ENCODE assay signal across 8 cellular contexts in genomic region chr16:83215417-83216001, GRCh38.
DNase-seq lines count a peak whose midpoint lies in the region; ATAC-seq and TF ChIP-seq lines count a peak whose summit lies in the region.

No MANE protein-coding gene starts in this region.

- H3K4me3 Mint-ChIP-seq in stimulated activated naive B cell treated with anti-CD40 and anti-IgM and Interleukin-4, amounts not matched to agents 10 μg/mL and 1 μg/mL and 100 μg/mL, for 72 hours: no peak overlapping the region

- intact Hi-C loops in heart left ventricle (cut with DNase I): loop anchor here in 4 of 10 donors (10.0 kb wide), 5 partner anchors 229 to 951 kb away; no protein-coding TSS in a partner anchor
- intact Hi-C loops in cardiac septum (cut with DNase I): no loop called here
- intact Hi-C loops in OCI-LY7 (cut with micrococcal nuclease; ENCODE audit: unreplicated experiment): loop anchor here (1.0 to 5.0 kb wide), 3 partner anchors 78 to 953 kb away; no protein-coding TSS in a partner anchor

- TF ChIP-seq POLR2A in heart left ventricle (IDR thresholded peaks at IDR 0.05): no peak

- no peak overlapping the region for H3K27ac ChIP-seq in heart left ventricle
- H3K27ac ChIP-seq in OCI-LY7 (ENCODE audit: low read depth, low read length, poor library complexity, severe bottlenecking): no peak overlapping the region

- WGBS in heart left ventricle, 4 donors: 51 to 66% (median 54%) methylated on average over 9 of the region's 9 CpGs

- TF ChIP-seq CTCF in heart left ventricle (IDR thresholded peaks at IDR 0.05) (peak; percentile 32 to 59 (median 49)), OCI-LY7 (conservative IDR thresholded peaks at IDR 0.05; ENCODE audit: low read length) (peak; percentile 92)

- POLR2A ChIA-PET in OCI-LY7 (lab: Charles Lee): interaction anchor here (0.8 kb wide), 2 partner anchors 21 to 43 kb away, joined by 3 to 4 read pairs; no protein-coding TSS in a partner anchor

- H3K9me3 ChIP-seq in heart left ventricle (peaks cover 0 to 8% (median 0%) of the 10 kb centered on the region in 12 donors), OCI-LY7 (ENCODE audit: low read length) (no peaks in the 10 kb centered on the region)

- no TSS peak for BruUV-seq in OCI-LY7 (replicated peaks; lab: Mats Ljungman, UMichigan)

- H3K27me3 ChIP-seq in heart left ventricle: no peaks in the 10 kb centered on the region

- H3K4me1 ChIP-seq in heart left ventricle: peaks cover 0 to 8% (median 0%) of the 10 kb centered on the region in 12 donors
- H3K4me1 ChIP-seq in OCI-LY7 (ENCODE audit: insufficient read depth, low read length, poor library complexity, severe bottlenecking): peaks cover 21% of the 10 kb centered on the region

- H3K4me3 ChIP-seq in heart left ventricle (no peak overlapping the region), OCI-LY7 (ENCODE audit: low read depth, low read length, poor library complexity, severe bottlenecking) (no peak overlapping the region)

- H2AFZ ChIP-seq in OCI-LY7 (ENCODE audit: low read length): no peak overlapping the region

- H3K27me3 Mint-ChIP-seq in stimulated activated naive B cell treated with anti-CD40 and anti-IgM and Interleukin-4, amounts not matched to agents 10 μg/mL and 1 μg/mL and 100 μg/mL, for 72 hours: no peaks in the 10 kb centered on the region

- peaks cover 8% of the 10 kb centered on the region in 2 donors for H3K9me3 Mint-ChIP-seq in stimulated activated naive B cell treated with anti-CD40 and anti-IgM and Interleukin-4, amounts not matched to agents 10 μg/mL and 1 μg/mL and 100 μg/mL, for 72 hours

- H4K20me1 ChIP-seq in OCI-LY7 (ENCODE audit: insufficient read depth, low read length): no peaks in the 10 kb centered on the region

- H3K9me2 ChIP-seq in OCI-LY7 (ENCODE audit: insufficient read depth, low read length): no peaks in the 10 kb centered on the region

- H3K36me3 ChIP-seq in heart left ventricle (peaks cover 0 to 5% (median 0%) of the 10 kb centered on the region in 9 donors), OCI-LY7 (ENCODE audit: insufficient read depth, low read length) (no peaks in the 10 kb centered on the region)

- CTCF ChIA-PET in OCI-LY7 (lab: Charles Lee; ENCODE audit: unreplicated experiment): interaction anchor here (0.5 kb wide), 1 partner anchor 164 kb away, joined by 4 read pairs; no protein-coding TSS in a partner anchor

- no peak for DNase-seq in heart left ventricle
- DNase-seq in cardiac septum (ENCODE audit: low spot score): no peak
- peak; percentile 75 for DNase-seq in OCI-LY7 (ENCODE audit: low spot score)
- peak; percentile 26 for DNase-seq in activated naive CD4-positive, alpha-beta T cell treated with anti-CD3 and anti-CD28 coated beads, Interleukin-2, amount 50 U/mL, for 16 hours
- DNase-seq in kidney tubule cell (ENCODE audit: low spot score): peak; percentile 13
- DNase-seq in stimulated activated naive B cell treated with anti-CD40 and anti-IgM and Interleukin-4, amounts not matched to agents 10 μg/mL and 1 μg/mL and 100 μg/mL, for 72 hours: peak; percentile 16
- DNase-seq in NCI-H2107 (lab: John Stamatoyannopoulos, UW): no peak

- ATAC-seq in heart left ventricle (no peak), GM18520 (IDR thresholded peaks at IDR 0.05; ENCODE audit: unreplicated experiment) (no peak)
- ATAC-seq in stimulated activated naive B cell treated with anti-CD40 and anti-IgM and Interleukin-4, amounts not matched to agents 10 μg/mL and 1 μg/mL and 100 μg/mL, for 72 hours (replicated peaks): peak; percentile 45 to 51

- H3K36me3 Mint-ChIP-seq in stimulated activated naive B cell treated with anti-CD40 and anti-IgM and Interleukin-4, amounts not matched to agents 10 μg/mL and 1 μg/mL and 100 μg/mL, for 72 hours: no peaks in the 10 kb centered on the region

- H3K27ac Mint-ChIP-seq in stimulated activated naive B cell treated with anti-CD40 and anti-IgM and Interleukin-4, amounts not matched to agents 10 μg/mL and 1 μg/mL and 100 μg/mL, for 72 hours: no peak overlapping the region

- no peak overlapping the region for H3K4me2 ChIP-seq in OCI-LY7 (ENCODE audit: low read length)

- H3K4me1 Mint-ChIP-seq in stimulated activated naive B cell treated with anti-CD40 and anti-IgM and Interleukin-4, amounts not matched to agents 10 μg/mL and 1 μg/mL and 100 μg/mL, for 72 hours: peaks cover 0 to 7% of the 10 kb centered on the region in 2 donors

- no peaks in the 10 kb centered on the region for H3K79me2 ChIP-seq in OCI-LY7 (ENCODE audit: insufficient read depth, low read depth, low read length)

Comparison
In these comparisons a context has a peak if more than half of its experiments do, and no peak if none do; other contexts are left out.
1. ATAC-seq: peak in stimulated activated naive B cell treated with anti-CD40 and anti-IgM and Interleukin-4, amounts not matched to agents 10 μg/mL and 1 μg/mL and 100 μg/mL, for 72 hours (2 of 2); none in heart left ventricle (0 of 4) and GM18520 (single experiment).
2. DNase-seq: peak in OCI-LY7 (single experiment), activated naive CD4-positive, alpha-beta T cell treated with anti-CD3 and anti-CD28 coated beads, Interleukin-2, amount 50 U/mL, for 16 hours (single experiment), kidney tubule cell (single experiment) and stimulated activated naive B cell treated with anti-CD40 and anti-IgM and Interleukin-4, amounts not matched to agents 10 μg/mL and 1 μg/mL and 100 μg/mL, for 72 hours (single experiment); none in heart left ventricle (0 of 5), cardiac septum (single experiment) and NCI-H2107 (single experiment).